2 cellular contexts compared by ENCODE assay signal in genomic region chr19:13008926-13009787, GRCh38.
TF ChIP-seq lines count a peak whose summit lies in the region.

No MANE protein-coding gene starts in this region.

TF ChIP-seq in A549, 52 proteins besides CTCF, POLR2A, EP300 and RAD21:
- TF ChIP-seq SREBF2 (IDR thresholded peaks at IDR 0.05) (no peak), MAZ (IDR thresholded peaks at IDR 0.05; ENCODE audit: borderline replicate concordance, low read depth, low read length) (no peak), POLR2AphosphoS2 (conservative IDR thresholded peaks at IDR 0.05; ENCODE audit: low read length) (no peak), CEBPB (IDR thresholded peaks at IDR 0.05) (no peak), ELK1 (IDR thresholded peaks at IDR 0.05; ENCODE audit: low read depth, low read length) (no peak), HES2 (IDR thresholded peaks at IDR 0.05) (no peak), GATA3 (IDR thresholded peaks at IDR 0.05; ENCODE audit: borderline replicate concordance) (no peak), RCOR1 (IDR thresholded peaks at IDR 0.05; ENCODE audit: low read depth, low read length) (no peak), E2F6 (IDR thresholded peaks at IDR 0.05; ENCODE audit: borderline replicate concordance, low read depth) (no peak), CBX8 (IDR thresholded peaks at IDR 0.05) (no peak), EHF (CRISPR knock-in tag; IDR thresholded peaks at IDR 0.05) (no peak), CHD2 (IDR thresholded peaks at IDR 0.05; ENCODE audit: low read length, partially characterized antibody) (no peak), HDAC2 (IDR thresholded peaks at IDR 0.05) (no peak), ZC3H11A (IDR thresholded peaks at IDR 0.05) (no peak)
- TF ChIP-seq, protein P1, sequence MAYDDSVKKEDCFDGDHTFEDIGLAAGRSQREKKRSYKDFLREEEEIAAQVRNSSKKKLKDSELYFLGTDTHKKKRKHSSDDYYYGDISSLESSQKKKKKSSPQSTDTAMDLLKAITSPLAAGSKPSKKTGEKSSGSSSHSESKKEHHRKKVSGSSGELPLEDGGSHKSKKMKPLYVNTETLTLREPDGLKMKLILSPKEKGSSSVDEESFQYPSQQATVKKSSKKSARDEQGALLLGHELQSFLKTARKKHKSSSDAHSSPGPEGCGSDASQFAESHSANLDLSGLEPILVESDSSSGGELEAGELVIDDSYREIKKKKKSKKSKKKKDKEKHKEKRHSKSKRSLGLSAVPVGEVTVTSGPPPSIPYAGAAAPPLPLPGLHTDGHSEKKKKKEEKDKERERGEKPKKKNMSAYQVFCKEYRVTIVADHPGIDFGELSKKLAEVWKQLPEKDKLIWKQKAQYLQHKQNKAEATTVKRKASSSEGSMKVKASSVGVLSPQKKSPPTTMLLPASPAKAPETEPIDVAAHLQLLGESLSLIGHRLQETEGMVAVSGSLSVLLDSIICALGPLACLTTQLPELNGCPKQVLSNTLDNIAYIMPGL (CRISPR knock-in tag; IDR thresholded peaks at IDR 0.05; ENCODE audit: borderline replicate concordance) = no peak
- TF ChIP-seq, protein P2, sequence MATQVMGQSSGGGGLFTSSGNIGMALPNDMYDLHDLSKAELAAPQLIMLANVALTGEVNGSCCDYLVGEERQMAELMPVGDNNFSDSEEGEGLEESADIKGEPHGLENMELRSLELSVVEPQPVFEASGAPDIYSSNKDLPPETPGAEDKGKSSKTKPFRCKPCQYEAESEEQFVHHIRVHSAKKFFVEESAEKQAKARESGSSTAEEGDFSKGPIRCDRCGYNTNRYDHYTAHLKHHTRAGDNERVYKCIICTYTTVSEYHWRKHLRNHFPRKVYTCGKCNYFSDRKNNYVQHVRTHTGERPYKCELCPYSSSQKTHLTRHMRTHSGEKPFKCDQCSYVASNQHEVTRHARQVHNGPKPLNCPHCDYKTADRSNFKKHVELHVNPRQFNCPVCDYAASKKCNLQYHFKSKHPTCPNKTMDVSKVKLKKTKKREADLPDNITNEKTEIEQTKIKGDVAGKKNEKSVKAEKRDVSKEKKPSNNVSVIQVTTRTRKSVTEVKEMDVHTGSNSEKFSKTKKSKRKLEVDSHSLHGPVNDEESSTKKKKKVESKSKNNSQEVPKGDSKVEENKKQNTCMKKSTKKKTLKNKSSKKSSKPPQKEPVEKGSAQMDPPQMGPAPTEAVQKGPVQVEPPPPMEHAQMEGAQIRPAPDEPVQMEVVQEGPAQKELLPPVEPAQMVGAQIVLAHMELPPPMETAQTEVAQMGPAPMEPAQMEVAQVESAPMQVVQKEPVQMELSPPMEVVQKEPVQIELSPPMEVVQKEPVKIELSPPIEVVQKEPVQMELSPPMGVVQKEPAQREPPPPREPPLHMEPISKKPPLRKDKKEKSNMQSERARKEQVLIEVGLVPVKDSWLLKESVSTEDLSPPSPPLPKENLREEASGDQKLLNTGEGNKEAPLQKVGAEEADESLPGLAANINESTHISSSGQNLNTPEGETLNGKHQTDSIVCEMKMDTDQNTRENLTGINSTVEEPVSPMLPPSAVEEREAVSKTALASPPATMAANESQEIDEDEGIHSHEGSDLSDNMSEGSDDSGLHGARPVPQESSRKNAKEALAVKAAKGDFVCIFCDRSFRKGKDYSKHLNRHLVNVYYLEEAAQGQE (IDR thresholded peaks at IDR 0.05) = no peak
- TF ChIP-seq, protein P3, sequence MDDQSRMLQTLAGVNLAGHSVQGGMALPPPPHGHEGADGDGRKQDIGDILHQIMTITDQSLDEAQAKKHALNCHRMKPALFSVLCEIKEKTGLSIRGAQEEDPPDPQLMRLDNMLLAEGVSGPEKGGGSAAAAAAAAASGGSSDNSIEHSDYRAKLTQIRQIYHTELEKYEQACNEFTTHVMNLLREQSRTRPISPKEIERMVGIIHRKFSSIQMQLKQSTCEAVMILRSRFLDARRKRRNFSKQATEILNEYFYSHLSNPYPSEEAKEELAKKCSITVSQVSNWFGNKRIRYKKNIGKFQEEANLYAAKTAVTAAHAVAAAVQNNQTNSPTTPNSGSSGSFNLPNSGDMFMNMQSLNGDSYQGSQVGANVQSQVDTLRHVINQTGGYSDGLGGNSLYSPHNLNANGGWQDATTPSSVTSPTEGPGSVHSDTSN (IDR thresholded peaks at IDR 0.05) = no peak
- TF ChIP-seq, protein P4, sequence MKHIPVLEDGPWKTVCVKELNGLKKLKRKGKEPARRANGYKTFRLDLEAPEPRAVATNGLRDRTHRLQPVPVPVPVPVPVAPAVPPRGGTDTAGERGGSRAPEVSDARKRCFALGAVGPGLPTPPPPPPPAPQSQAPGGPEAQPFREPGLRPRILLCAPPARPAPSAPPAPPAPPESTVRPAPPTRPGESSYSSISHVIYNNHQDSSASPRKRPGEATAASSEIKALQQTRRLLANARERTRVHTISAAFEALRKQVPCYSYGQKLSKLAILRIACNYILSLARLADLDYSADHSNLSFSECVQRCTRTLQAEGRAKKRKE (CRISPR knock-in tag; IDR thresholded peaks at IDR 0.05; ENCODE audit: low read depth) = no peak
TF ChIP-seq in A549: peak in this region for 0.

TF ChIP-seq in H1, 55 proteins besides CTCF, POLR2A, EP300 and RAD21:
- no peak for TF ChIP-seq CREB1 (IDR thresholded peaks at IDR 0.05)
- no peak for TF ChIP-seq SIN3A (conservative IDR thresholded peaks at IDR 0.05 in 1 of 2, IDR thresholded peaks at IDR 0.05 in 1 of 2; ENCODE audit: low read depth in 1 of 2, low read length in 2 of 2)
- no peak for TF ChIP-seq KDM1A (IDR thresholded peaks at IDR 0.05; ENCODE audit: borderline replicate concordance, low read length)
- no peak for TF ChIP-seq YY1 (IDR thresholded peaks at IDR 0.05; ENCODE audit: low read depth, low read length)
- TF ChIP-seq BRCA1 (IDR thresholded peaks at IDR 0.05; ENCODE audit: low read depth, low read length) = no peak
- TF ChIP-seq POLR2AphosphoS5 (IDR thresholded peaks at IDR 0.05; ENCODE audit: low read depth, low read length) = no peak
- TF ChIP-seq CEBPB (IDR thresholded peaks at IDR 0.05; ENCODE audit: low read depth, low read length) = no peak
- TF ChIP-seq GTF2F1 (IDR thresholded peaks at IDR 0.05; ENCODE audit: borderline replicate concordance, low read depth, low read length) = no peak
- TF ChIP-seq BACH1 (IDR thresholded peaks at IDR 0.05; ENCODE audit: low read length) = no peak
